1 cellular context compared by ENCODE assay signal in the genomic region with DNA sequence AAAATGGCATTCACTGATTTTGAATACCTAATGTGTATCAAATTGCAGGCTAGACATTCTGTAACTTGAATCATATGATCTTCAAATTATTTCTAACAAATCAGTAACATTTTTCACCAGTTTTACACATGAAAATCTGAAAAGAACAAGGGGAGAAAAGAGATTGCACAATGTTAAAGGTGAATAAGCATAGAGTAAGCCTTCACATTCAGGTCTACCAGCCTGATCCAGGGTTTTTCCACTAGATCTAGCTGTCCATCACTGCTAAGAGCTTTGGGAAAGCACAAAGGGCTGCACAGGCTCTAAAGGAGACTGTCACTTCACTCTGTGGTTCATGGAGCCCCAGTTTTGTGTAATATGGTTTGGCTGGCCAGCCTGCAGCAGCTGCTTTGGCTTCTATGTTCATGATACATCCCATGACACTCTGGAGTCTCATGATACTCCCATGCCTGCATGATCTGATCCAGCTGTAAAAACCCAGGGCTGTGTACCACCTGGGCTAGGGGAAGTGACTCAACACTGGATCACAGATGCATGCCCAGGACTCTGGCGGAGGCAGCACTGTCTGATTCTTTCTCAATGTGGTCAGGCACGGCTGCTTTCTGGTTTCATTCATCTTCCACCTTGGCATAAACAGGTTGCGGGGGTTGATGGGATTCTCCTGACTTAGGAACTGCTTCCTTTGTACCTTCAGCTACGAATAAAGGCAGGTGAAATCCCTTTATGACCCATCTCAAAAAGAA.
TF ChIP-seq lines count a peak whose summit lies in the region.

No MANE protein-coding gene starts in this region.

TF ChIP-seq in H1, 55 proteins besides CTCF, POLR2A, EP300 and RAD21:
- TF ChIP-seq KDM4A (IDR thresholded peaks at IDR 0.05; ENCODE audit: low read depth, low read length, severe bottlenecking) (no peak), EGR1 (IDR thresholded peaks at IDR 0.05; ENCODE audit: borderline replicate concordance, low read depth, low read length) (no peak), JUN (IDR thresholded peaks at IDR 0.05; ENCODE audit: low read depth, low read length) (no peak), CHD2 (IDR thresholded peaks at IDR 0.05; ENCODE audit: low read length) (no peak), SAP30 (IDR thresholded peaks at IDR 0.05; ENCODE audit: insufficient read depth, insufficient replicate concordance, low read length) (no peak), CBX8 (IDR thresholded peaks at IDR 0.05; ENCODE audit: borderline replicate concordance, low read depth, low read length) (no peak), CTBP2 (IDR thresholded peaks at IDR 0.05; ENCODE audit: borderline replicate concordance, insufficient read depth, insufficient read length, low read length) (no peak)
